ENCODE assay signal across 9 cellular contexts in the genomic region with DNA sequence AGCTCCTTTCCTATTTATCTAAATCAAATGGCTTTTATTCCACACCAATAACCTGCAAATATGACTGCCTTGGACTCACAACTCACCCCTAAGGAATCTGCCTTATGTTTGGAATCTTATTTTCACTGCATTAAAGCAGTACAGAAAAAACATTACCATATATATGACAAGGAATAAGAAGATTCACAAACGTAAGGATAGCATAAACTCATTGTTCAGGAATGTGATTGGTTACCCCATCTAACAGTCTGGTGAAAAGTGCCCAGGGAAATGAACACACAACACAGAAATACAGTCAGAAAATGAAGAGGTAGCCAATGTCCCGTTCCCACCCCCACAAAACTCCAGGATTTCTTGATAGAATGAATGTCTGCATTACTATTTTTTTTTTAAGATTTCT. TPM values are rescaled to one million over a fixed set of nuclear protein-coding genes. Genes with fewer than 3 reads are reported as not detected.
DNase-seq lines count a peak whose midpoint lies in the region; ATAC-seq, FAIRE-seq and TF ChIP-seq lines count a peak whose summit lies in the region.
"Had no signal": no experiment of that assay in that cellular context is flagged by ENCODE, and none has a peak within 500 bp of the region (broad histone marks: within the 10 kb centered on the region; RNA-seq: fewer than 3 reads in every experiment).

No MANE protein-coding gene starts in this region.

- POLR2A ChIA-PET in K562 (lab: Yijun Ruan, JAX), result interaction anchor here (0.6 to 1.5 kb wide), 6 partner anchors 12 to 413 kb away, joined by 3 to 4 read pairs (median 3); no protein-coding TSS in a partner anchor

- 0 out of 2 replicates have a peak overlapping the region, but pooled peaks have one; percentile 90 for H3K9ac ChIP-seq in BLaER1
- no peak overlapping the region for H3K9ac ChIP-seq in K562 (ENCODE audit: insufficient read depth in 1 of 2, low read depth in 2 of 2, low read length in 2 of 2)

- H3K4me1 ChIP-seq in BLaER1 (peaks cover 39% of the 10 kb centered on the region), K562 (replicated peaks in 1 of 2; ENCODE audit: control insufficient read depth in 2 of 2, insufficient read depth in 2 of 2, low read length in 2 of 2) (peaks cover 10 to 12% of the 10 kb centered on the region in 2 experiments; a peak in 4 of 5 replicates), mononuclear cell (ENCODE audit: insufficient read depth, low read length) (peaks cover 36% of the 10 kb centered on the region), esophagus squamous epithelium (peaks cover 17 to 68% (median 19%) of the 10 kb centered on the region in 3 donors)

- WGBS in K562 (ENCODE audit: insufficient coverage, low coverage, missing lambda C conversion rate), result 26% methylated on average over 2 of the region's 2 CpGs
- 18 to 22% methylated on average over 2 of the region's 2 CpGs for WGBS in esophagus squamous epithelium, 2 donors

- peaks cover 2% of the 10 kb centered on the region for H3K27me3 Mint-ChIP-seq in IgD-negative memory B cell

- peaks cover 66% of the 10 kb centered on the region for H3K79me2 ChIP-seq in K562 (ENCODE audit: control insufficient read depth, insufficient read depth, low read length)

- no peak for FAIRE-seq in K562 (lab: Jason Lieb, UNC)

- no TSS peak for BruUV-seq in K562 (replicated peaks; lab: Mats Ljungman, UMichigan)

- no peak for TF ChIP-seq EP300 in K562 (IDR thresholded peaks at IDR 0.05; ENCODE audit: low read length)

- in situ Hi-C loops in K562 (cut with MboI), result no loop called here

- ATAC-seq in K562 (no peak), HG03439 (IDR thresholded peaks at IDR 0.05; ENCODE audit: unreplicated experiment) (no peak)

- H3K9me1 ChIP-seq in K562 (ENCODE audit: control insufficient read depth, insufficient read depth, low read length), result no peaks in the 10 kb centered on the region

- peak overlapping the region in 2 of 3 donors; percentile 66 to 96 for H3K27ac Mint-ChIP-seq in IgD-negative memory B cell

- H3K4me3 ChIP-seq in BLaER1 (0 out of 2 replicates have a peak overlapping the region, but pooled peaks have one; percentile 81), K562 (no peak overlapping the region), mononuclear cell (ENCODE audit: low read length) (peak overlapping the region; percentile 84), esophagus squamous epithelium (peak overlapping the region in 1 of 4 donors; percentile 96)

- H2AFZ ChIP-seq in K562 (ENCODE audit: low read depth, low read length), result no peak overlapping the region

- DNase-seq in K562 (ENCODE audit: extremely low read depth in 1 of 4, low spot score in 3 of 4), result no peak
- DNase-seq in iPS-NIHi7 (ENCODE audit: extremely low spot score), result no peak
- DNase-seq in esophagus squamous epithelium (lab: John Stamatoyannopoulos, UW), result no peak
- no peak for DNase-seq in NCI-H1417 (lab: John Stamatoyannopoulos, UW)
- DNase-seq: spleen had no signal

- H3K4me3 Mint-ChIP-seq in IgD-negative memory B cell, result peak overlapping the region; percentile 30 to 88 (median 70)

- no peaks in the 10 kb centered on the region for H3K9me3 Mint-ChIP-seq in IgD-negative memory B cell

- no peak overlapping the region; the same call in 1 of the 2 replicates for H3K27ac ChIP-seq in BLaER1
- no peak overlapping the region for H3K27ac ChIP-seq in K562 (ENCODE audit: extremely low read depth, low read depth, low read length)
- peak overlapping the region in 2 of 4 donors; percentile 93 to 95 for H3K27ac ChIP-seq in esophagus squamous epithelium

- H3K36me3 ChIP-seq in BLaER1 (peaks cover 18% of the 10 kb centered on the region), K562 (ENCODE audit: control insufficient read depth, insufficient read depth, low read length) (0 out of 3 replicates have a peak, but pooled peaks cover 5% of the 10 kb centered on the region), esophagus squamous epithelium (peaks cover 0 to 21% (median 0%) of the 10 kb centered on the region in 3 donors)

- TF ChIP-seq CTCF in K562 (IDR thresholded peaks at IDR 0.05 in 2 of 3, conservative IDR thresholded peaks at IDR 0.05 in 1 of 3; ENCODE audit: insufficient read depth in 2 of 3, low read depth in 1 of 3, low read length in 3 of 3) (no peak), esophagus squamous epithelium (IDR thresholded peaks at IDR 0.05) (no peak)

- no peak for TF ChIP-seq RAD21 in K562 (CRISPR knock-in tag; conservative IDR thresholded peaks at IDR 0.05 in 1 of 2, IDR thresholded peaks at IDR 0.05 in 1 of 2)

- H4K20me1 ChIP-seq in BLaER1 (peaks cover 58% of the 10 kb centered on the region), K562 (replicated peaks; ENCODE audit: control insufficient read depth, insufficient read depth, low read length) (no peaks in the 10 kb centered on the region)

- H3K4me2 ChIP-seq in BLaER1, result peak overlapping the region; percentile 88
- H3K4me2 ChIP-seq in K562 (ENCODE audit: insufficient read depth, low read length), result peak overlapping the region; percentile 16

- peaks cover 37 to 51% (median 39%) of the 10 kb centered on the region in 3 donors for H3K4me1 Mint-ChIP-seq in IgD-negative memory B cell

- H3K36me3 Mint-ChIP-seq in IgD-negative memory B cell, result peaks cover 3% of the 10 kb centered on the region

- H3K27me3 ChIP-seq in BLaER1, result no peaks in the 10 kb centered on the region
- H3K27me3 ChIP-seq in K562 (ENCODE audit: control insufficient read depth in 2 of 2, insufficient read depth in 2 of 2, low read length in 2 of 2), result no peaks in the 10 kb centered on the region
- no peaks in the 10 kb centered on the region for H3K27me3 ChIP-seq in mononuclear cell (ENCODE audit: insufficient read depth, low read length)
- H3K27me3 ChIP-seq in esophagus squamous epithelium, result no peaks in the 10 kb centered on the region
- H3K27me3 ChIP-seq: spleen had no signal

- no peaks in the 10 kb centered on the region for H3K9me3 ChIP-seq in BLaER1
- no peaks in the 10 kb centered on the region for H3K9me3 ChIP-seq in K562 (replicated peaks; ENCODE audit: control insufficient read depth, insufficient read depth, low read depth, low read length)
- no peaks in the 10 kb centered on the region for H3K9me3 ChIP-seq in mononuclear cell (ENCODE audit: low read depth, low read length)
- no peaks in the 10 kb centered on the region for H3K9me3 ChIP-seq in esophagus squamous epithelium
- H3K9me3 ChIP-seq: spleen had no signal

- TF ChIP-seq POLR2A in K562 (conservative IDR thresholded peaks at IDR 0.05), result no peak
- no peak for TF ChIP-seq POLR2A in esophagus squamous epithelium (IDR thresholded peaks at IDR 0.05)

- CTCF ChIA-PET in K562 (lab: Yijun Ruan, JAX; ENCODE audit: low intra/inter-chr PET ratio), result interaction anchor here (0.6 kb wide), 1 partner anchor 1049 kb away, joined by 3 read pairs; no protein-coding TSS in a partner anchor

- intact Hi-C loops in K562 (cut with micrococcal nuclease) (no loop called here), esophagus squamous epithelium (cut with DNase I) (no loop called here)

TF ChIP-seq in K562, 482 proteins besides CTCF, POLR2A, EP300 and RAD21:
- TF ChIP-seq SMARCB1 (IDR thresholded peaks at IDR 0.05; ENCODE audit: insufficient read length, low read depth), result peak; percentile 22
- no peak for TF ChIP-seq ZNF274 (IDR thresholded peaks at IDR 0.05; ENCODE audit: borderline replicate concordance, low read depth, low read length)

RNA-seq across cellular contexts. Expression of gene PPP3CB, which starts 2.0 kb away (rescaled TPM):
- 6.7 TPM for polyA plus RNA-seq in IgD-negative memory B cell
- 22.8 and 74.5 TPM in 2 replicates for total RNA-seq in K562 (2011; cell fraction: chromatin; rRNA removed; ENCODE audit: low replicate concordance)
- total RNA-seq in K562 (2011; cell fraction: nucleolus; rRNA removed), result 9.8 and 11.8 TPM in 2 replicates
- 41.5 and 73.1 TPM in 2 replicates for total RNA-seq in K562 (2011; cell fraction: nucleoplasm; rRNA removed)
- total RNA-seq in K562 (2014; rRNA removed), result 9.6 and 9.9 TPM in 2 replicates
- 19.0 and 20.1 TPM in 2 replicates for total RNA-seq in K562 (2014; rRNA removed; fragmentation: Illumina TruSeq; extraction: Trizol)
- total RNA-seq in K562 (2015; rRNA removed; fragmentation: Illumina TruSeq; extraction: Trizol), result 15.6 and 16.0 TPM in 2 replicates
- total RNA-seq in K562 (2021), result 25.6 and 26.8 TPM in 2 replicates
- polyA plus RNA-seq in K562 (2011; rRNA removed), result 11.9 and 17.8 TPM in 2 replicates
- polyA plus RNA-seq in K562 (2011; cell fraction: cytosol; rRNA removed), result 3.3 and 7.5 TPM in 2 replicates
- polyA plus RNA-seq in K562 (2011; cell fraction: nucleus; rRNA removed), result 15.8 and 21.7 TPM in 2 replicates
- polyA plus RNA-seq in K562 (2012), result 23.3 and 34.6 TPM in 2 replicates
- 22.6 and 27.6 TPM in 2 replicates for polyA plus RNA-seq in K562 (2014; fragmentation: Illumina TruSeq; extraction: Trizol)
- 10 to 100 TPM; 10.8 to 13.7 TPM for polyA plus RNA-seq in K562 (2014; fragmentation: Nextera tagmentation; extraction: Ambion mirVana)
- polyA plus RNA-seq in K562 (2014; rRNA removed), result 18.1 and 19.4 TPM in 2 replicates
- 16.5 and 19.1 TPM in 2 replicates for polyA minus RNA-seq in K562 (2011; rRNA and poly(A)+ RNA removed)
- polyA minus RNA-seq in K562 (2011; cell fraction: cytosol; rRNA and poly(A)+ RNA removed), result 13.5 and 15.8 TPM in 2 replicates
- polyA minus RNA-seq in K562 (2011; cell fraction: nucleus; rRNA and poly(A)+ RNA removed), result 9.8 and 16.8 TPM in 2 replicates
- 13.9 TPM for total RNA-seq in mononuclear cell
- 10 to 100 TPM; 24.1 to 40.2 (median 30.6) TPM for total RNA-seq in esophagus squamous epithelium
